In genomic region chrX:153609917-153610833, GRCh38 we compare ENCODE assay signal across 8 cellular contexts. TPM values are rescaled to one million over a fixed set of nuclear protein-coding genes. Genes with fewer than 3 reads are reported as not detected.
DNase-seq lines count a peak whose midpoint lies in the region; ATAC-seq and TF ChIP-seq lines count a peak whose summit lies in the region.

No MANE protein-coding gene starts in this region.

- H3K4me3 ChIP-seq in endodermal cell (ENCODE audit: low read length), result no peak overlapping the region

- no peaks in the 10 kb centered on the region for H3K36me3 Mint-ChIP-seq in endodermal cell (ENCODE audit: low read depth)

- ATAC-seq in HG02759 (IDR thresholded peaks at IDR 0.05; ENCODE audit: unreplicated experiment), result peak; percentile 79
- no peak for ATAC-seq in GM19455 (IDR thresholded peaks at IDR 0.05; ENCODE audit: unreplicated experiment)

- H3K4me1 ChIP-seq in endodermal cell (ENCODE audit: control insufficient read depth, insufficient read depth, low read length), result no peaks in the 10 kb centered on the region

- H3K27ac Mint-ChIP-seq in endodermal cell, result no peak overlapping the region

- H3K27me3 ChIP-seq in endodermal cell (ENCODE audit: control insufficient read depth, insufficient read depth, low read length, poor library complexity, severe bottlenecking), result peaks cover 37% of the 10 kb centered on the region

- WGBS in endodermal cell (ENCODE audit: insufficient coverage in 1 of 2, insufficient read length in 1 of 2), 2 experiments, result 6% methylated on average over 54 of the region's 63 CpGs; no CpG with 5 or more reads in 1 of the 2 experiments

- peaks cover 70% of the 10 kb centered on the region for H3K27me3 Mint-ChIP-seq in endodermal cell (ENCODE audit: insufficient read depth)

- H3K27ac ChIP-seq in endodermal cell (ENCODE audit: low read depth, low read length), result no peak overlapping the region

- H3K4me1 Mint-ChIP-seq in endodermal cell, result no peaks in the 10 kb centered on the region

- peaks cover 72% of the 10 kb centered on the region for H3K9me3 Mint-ChIP-seq in endodermal cell

- DNase-seq in DMS79 treated with DMSO at 0.1 percent for 48 hours (lab: John Stamatoyannopoulos, UW), result peak; percentile 40
- DNase-seq in NCI-H526 (lab: John Stamatoyannopoulos, UW), result peak; percentile 49 to 88
- peak; percentile 87 for DNase-seq in activated CD8-positive, alpha-beta memory T cell treated with anti-CD3 and anti-CD28 coated beads, Interleukin-2, amount 50 U/mL, for 48 hours
- DNase-seq in endodermal cell, result peak; percentile 93
- DNase-seq in middle frontal gyrus (ENCODE audit: extremely low spot score, low spot score), result peak; percentile 54
- peak; percentile 44 to 52 for DNase-seq in stimulated activated CD8-positive, alpha-beta memory T cell treated with anti-CD3 and anti-CD28 coated beads, Interleukin-2, amount 100 ng/mL, for 1 hour (ENCODE audit: low read depth in 2 of 2)

- TF ChIP-seq CTCF in endodermal cell (conservative IDR thresholded peaks at IDR 0.05), result peak; percentile 80

- H3K9me3 ChIP-seq in endodermal cell (ENCODE audit: control insufficient read depth, low read length), result no peaks in the 10 kb centered on the region

- no peaks in the 10 kb centered on the region for H3K36me3 ChIP-seq in endodermal cell (ENCODE audit: control insufficient read depth, insufficient read depth, low read length)

- peak overlapping the region; percentile 40 for H3K4me3 Mint-ChIP-seq in endodermal cell

- H3K9ac ChIP-seq in endodermal cell (ENCODE audit: extremely low read depth, low read length, poor library complexity, severe bottlenecking), result no peak overlapping the region

RNA-seq across cellular contexts. Expression of gene CCNQ, which starts 11.2 kb away (rescaled TPM):
- total RNA-seq in endodermal cell, result 10 to 100 TPM; 17.1 to 20.8 TPM
- 20.0 TPM for polyA plus RNA-seq in endodermal cell (2013, experiment 1 of 2)
- 18.4 TPM for polyA plus RNA-seq in endodermal cell (2013, experiment 2 of 2)

RNA-seq across cellular contexts. Expression of gene DUSP9, which starts 36.8 kb away (rescaled TPM):
- total RNA-seq in endodermal cell, result under 1 TPM; 0.18 to 0.31 TPM
- polyA plus RNA-seq in endodermal cell (2013, experiment 1 of 2), result 1.5 TPM
- polyA plus RNA-seq in endodermal cell (2013, experiment 2 of 2), result 1.3 TPM

Comparison
In these comparisons a context has a peak if more than half of its experiments do, and no peak if none do; other contexts are left out.
1. DNase-seq: peak in every context shown above with its lines; median percentile 93 in endodermal cell; 87 in activated CD8-positive, alpha-beta memory T cell treated with anti-CD3 and anti-CD28 coated beads, Interleukin-2, amount 50 U/mL, for 48 hours; 68 in NCI-H526; 54 in middle frontal gyrus; 48 in stimulated activated CD8-positive, alpha-beta memory T cell treated with anti-CD3 and anti-CD28 coated beads, Interleukin-2, amount 100 ng/mL, for 1 hour; 40 in DMS79 treated with DMSO at 0.1 percent for 48 hours.